Comparison of ENCODE assay signal across 15 cellular contexts in the genomic region with DNA sequence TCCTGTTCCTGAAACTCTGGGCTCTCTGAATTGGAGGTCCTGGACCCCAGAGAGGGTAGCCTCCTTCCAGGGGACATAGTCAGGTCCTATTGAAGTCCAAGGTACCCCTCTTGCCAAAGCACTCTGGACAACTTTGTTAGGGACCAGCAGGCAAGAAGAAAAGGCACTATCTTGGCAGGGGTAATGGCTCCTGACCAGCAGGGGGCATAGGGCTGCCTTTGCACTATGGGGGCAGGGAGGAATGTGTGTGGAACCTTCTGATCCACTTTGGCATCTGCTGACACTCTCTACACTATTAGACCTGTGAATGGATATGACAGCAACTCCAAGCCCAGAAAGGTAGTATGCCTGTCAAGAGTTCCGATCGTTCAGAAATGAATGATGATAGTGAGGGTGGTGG.
DNase-seq lines count a peak whose midpoint lies in the region; ATAC-seq, FAIRE-seq and TF ChIP-seq lines count a peak whose summit lies in the region.
"Had no signal": no experiment of that assay in that cellular context is flagged by ENCODE, and none has a peak within 500 bp of the region (broad histone marks: within the 10 kb centered on the region; RNA-seq: fewer than 3 reads in every experiment).

No MANE protein-coding gene starts in this region.

- H3K9me3 ChIP-seq in HCT116 (ENCODE audit: control insufficient read depth in 1 of 2, insufficient read depth in 1 of 2, low read depth in 1 of 2, low read length in 2 of 2) (no peaks in the 10 kb centered on the region), osteoblast (ENCODE audit: low read depth, low read length) (no peaks in the 10 kb centered on the region), psoas muscle (no peaks in the 10 kb centered on the region)
- H3K9me3 ChIP-seq: body of pancreas, Caco-2, left lung had no signal

- H4K20me1 ChIP-seq in HCT116 (ENCODE audit: insufficient read depth) (no peaks in the 10 kb centered on the region), osteoblast (ENCODE audit: insufficient read depth, low read length) (no peaks in the 10 kb centered on the region)

- H3K9me2 ChIP-seq in HCT116 (ENCODE audit: insufficient read depth) = no peaks in the 10 kb centered on the region

- WGBS in psoas muscle, 3 donors = 93 to 100% (median 95%) methylated on average over 2 of the region's 2 CpGs

- H3K36me3 ChIP-seq in HCT116 (ENCODE audit: control insufficient read depth in 1 of 2, insufficient read depth in 2 of 2, low read length in 2 of 2) (no peaks in the 10 kb centered on the region), bronchial epithelial cell (ENCODE audit: control insufficient read depth, insufficient read depth, low read length) (no peaks in the 10 kb centered on the region), osteoblast (ENCODE audit: insufficient read depth, low read length) (no peaks in the 10 kb centered on the region), psoas muscle (ENCODE audit: insufficient read depth in 1 of 2, low read depth in 1 of 2) (no peaks in the 10 kb centered on the region)
- H3K36me3 ChIP-seq: left lung had no signal

- H3K4me2 ChIP-seq in HCT116 (ENCODE audit: low read length) = no peak overlapping the region
- H3K4me2 ChIP-seq in osteoblast (ENCODE audit: insufficient read depth, low read length) = no peak overlapping the region

- H3K4me1 ChIP-seq in HCT116 (ENCODE audit: control insufficient read depth in 1 of 2, insufficient read depth in 2 of 2, low read length in 2 of 2) = no peaks in the 10 kb centered on the region
- H3K4me1 ChIP-seq in osteoblast (ENCODE audit: insufficient read depth, low read length) = no peaks in the 10 kb centered on the region
- no peaks in the 10 kb centered on the region for H3K4me1 ChIP-seq in psoas muscle
- H3K4me1 ChIP-seq: body of pancreas, Caco-2, left lung had no signal

- H3K27me3 Mint-ChIP-seq in activated CD4-positive, alpha-beta memory T cell treated with anti-CD3 and anti-CD28 coated beads for 36 hours = peaks cover 1% of the 10 kb centered on the region
- peaks cover 8% of the 10 kb centered on the region for H3K27me3 Mint-ChIP-seq in activated CD4-positive, alpha-beta memory T cell treated with anti-CD3 and anti-CD28 coated beads, Interleukin-2, amount 10 ng/mL, durations not matched to agents 7 days and 5 days

- POLR2A ChIA-PET in activated CD4-positive, alpha-beta memory T cell treated with anti-CD3 and anti-CD28 coated beads for 36 hours (lab: Charles Lee) = no interaction called here
- POLR2A ChIA-PET in activated CD4-positive, alpha-beta memory T cell treated with anti-CD3 and anti-CD28 coated beads, Interleukin-2, amount 10 ng/mL, durations not matched to agents 7 days and 5 days (lab: Charles Lee) = no interaction called here
- POLR2A ChIA-PET in HCT116 (lab: Charles Lee) = no interaction called here

- DNase-seq in activated CD4-positive, alpha-beta memory T cell treated with anti-CD3 and anti-CD28 coated beads for 36 hours = peak; percentile 12
- DNase-seq in activated CD4-positive, alpha-beta memory T cell treated with anti-CD3 and anti-CD28 coated beads, Interleukin-2, amount 10 ng/mL, durations not matched to agents 7 days and 5 days = no peak
- no peak for DNase-seq in HCT116 (ENCODE audit: low read depth, low spot score)
- DNase-seq in bronchial epithelial cell (ENCODE audit: low read depth) = no peak
- DNase-seq in osteoblast (ENCODE audit: insufficient read length, low spot score, missing footprints) = no peak
- no peak for DNase-seq in NCI-H446 (lab: John Stamatoyannopoulos, UW)
- DNase-seq in Right ventricle myocardium inferior (ENCODE audit: missing footprints) = no peak
- no peak for DNase-seq in psoas muscle
- DNase-seq: body of pancreas; left lung; NCI-H2029; stimulated activated naive CD4-positive, alpha-beta T cell; SW 1271 had no signal

- H3K9ac ChIP-seq in HCT116 (ENCODE audit: low read length) = no peak overlapping the region

- RAD21 ChIA-PET in HCT116 (lab: Charles Lee; ENCODE audit: low non-redundant PET in 1 of 2, low total read pairs in 2 of 2, uncharacterized antibody in 2 of 2, unreplicated experiment in 2 of 2) = no interaction called here

- H3K36me3 Mint-ChIP-seq in activated CD4-positive, alpha-beta memory T cell treated with anti-CD3 and anti-CD28 coated beads for 36 hours = no peaks in the 10 kb centered on the region
- H3K36me3 Mint-ChIP-seq in activated CD4-positive, alpha-beta memory T cell treated with anti-CD3 and anti-CD28 coated beads, Interleukin-2, amount 10 ng/mL, durations not matched to agents 7 days and 5 days (ENCODE audit: low read depth) = no peaks in the 10 kb centered on the region
- H3K36me3 Mint-ChIP-seq: activated naive CD4-positive, alpha-beta T cell treated with anti-CD3 and anti-CD28 coated beads, Interleukin-2, amount 50 U/mL, for 24 hours had no signal

- H3K27ac ChIP-seq in HCT116 (ENCODE audit: low read depth, low read length) (no peak overlapping the region), osteoblast (ENCODE audit: low read depth, low read length) (no peak overlapping the region), psoas muscle (no peak overlapping the region)
- H3K27ac ChIP-seq: body of pancreas, left lung had no signal

- no TSS peak for BruUV-seq in HCT116 (replicated peaks; lab: Mats Ljungman, UMichigan)

- no peak for TF ChIP-seq POLR2A in HCT116 (IDR thresholded peaks at IDR 0.05; ENCODE audit: borderline replicate concordance, extremely low read depth, insufficient read depth, insufficient read length)

- H3K27ac Mint-ChIP-seq in activated CD4-positive, alpha-beta memory T cell treated with anti-CD3 and anti-CD28 coated beads for 36 hours = no peak overlapping the region
- H3K27ac Mint-ChIP-seq in activated CD4-positive, alpha-beta memory T cell treated with anti-CD3 and anti-CD28 coated beads, Interleukin-2, amount 10 ng/mL, durations not matched to agents 7 days and 5 days = no peak overlapping the region
- H3K27ac Mint-ChIP-seq: activated naive CD4-positive, alpha-beta T cell treated with anti-CD3 and anti-CD28 coated beads, Interleukin-2, amount 50 U/mL, for 24 hours had no signal

- H3K27me3 ChIP-seq in HCT116 (ENCODE audit: insufficient read depth, low read length) (no peaks in the 10 kb centered on the region), bronchial epithelial cell (ENCODE audit: control insufficient read depth, insufficient read depth, low read length) (no peaks in the 10 kb centered on the region), osteoblast (ENCODE audit: insufficient read depth, low read length) (no peaks in the 10 kb centered on the region), psoas muscle (ENCODE audit: insufficient read depth in 3 of 3, low read length in 2 of 3) (no peaks in the 10 kb centered on the region)
- H3K27me3 ChIP-seq: body of pancreas, left lung had no signal

- CTCF ChIA-PET in activated CD4-positive, alpha-beta memory T cell treated with anti-CD3 and anti-CD28 coated beads for 36 hours (lab: Charles Lee) = no interaction called here
- CTCF ChIA-PET in activated CD4-positive, alpha-beta memory T cell treated with anti-CD3 and anti-CD28 coated beads, Interleukin-2, amount 10 ng/mL, durations not matched to agents 7 days and 5 days (lab: Charles Lee) = no interaction called here
- CTCF ChIA-PET in HCT116 (lab: Charles Lee) = no interaction called here

- ATAC-seq in HCT116 (no peak), Right ventricle myocardium inferior (no peak), psoas muscle (no peak)
- ATAC-seq: body of pancreas, left lung had no signal

- intact Hi-C loops in activated CD4-positive, alpha-beta memory T cell treated with anti-CD3 and anti-CD28 coated beads for 36 hours (cut with micrococcal nuclease) = no loop called here
- intact Hi-C loops in HCT116 (cut with micrococcal nuclease) (no loop called here), Right ventricle myocardium inferior (cut with DNase I) (no loop called here), psoas muscle (cut with DNase I) (no loop called here)

- FAIRE-seq in bronchial epithelial cell (lab: Jason Lieb, UNC) = no peak

- H3K4me3 ChIP-seq in HCT116 (replicated peaks in 1 of 2; ENCODE audit: low read depth in 1 of 2, low read length in 2 of 2) = no peak overlapping the region
- no peak overlapping the region for H3K4me3 ChIP-seq in bronchial epithelial cell (ENCODE audit: low read depth, low read length)
- no peak overlapping the region for H3K4me3 ChIP-seq in osteoblast (ENCODE audit: insufficient read depth, low read length)
- H3K4me3 ChIP-seq in psoas muscle = no peak overlapping the region
- H3K4me3 ChIP-seq: body of pancreas, left lung had no signal

- H3K79me2 ChIP-seq in HCT116 (ENCODE audit: insufficient read depth, low read length) (no peaks in the 10 kb centered on the region), osteoblast (ENCODE audit: insufficient read depth, low read length) (no peaks in the 10 kb centered on the region)

- TF ChIP-seq CTCF in HCT116 (IDR thresholded peaks at IDR 0.05 in 2 of 3, conservative IDR thresholded peaks at IDR 0.05 in 1 of 3; ENCODE audit: borderline replicate concordance in 1 of 3, insufficient read depth in 1 of 3, low read depth in 2 of 3, low read length in 2 of 3) = peak in 2 of 3 experiments; percentile 14 to 20; a peak in 1 of 6 replicates
- peak; percentile 32 for TF ChIP-seq CTCF in bronchial epithelial cell (IDR thresholded peaks at IDR 0.05; ENCODE audit: insufficient read depth, low read length, severe bottlenecking)
- TF ChIP-seq CTCF in osteoblast (IDR thresholded peaks at IDR 0.05; ENCODE audit: extremely low read depth, low read depth, low read length) = peak; percentile 21
- TF ChIP-seq CTCF in psoas muscle (IDR thresholded peaks at IDR 0.05) = no peak

- H3K4me1 Mint-ChIP-seq in activated CD4-positive, alpha-beta memory T cell treated with anti-CD3 and anti-CD28 coated beads for 36 hours (ENCODE audit: low read depth) = peaks cover 4% of the 10 kb centered on the region
- no peaks in the 10 kb centered on the region for H3K4me1 Mint-ChIP-seq in activated CD4-positive, alpha-beta memory T cell treated with anti-CD3 and anti-CD28 coated beads, Interleukin-2, amount 10 ng/mL, durations not matched to agents 7 days and 5 days
- H3K4me1 Mint-ChIP-seq: activated naive CD4-positive, alpha-beta T cell treated with anti-CD3 and anti-CD28 coated beads, Interleukin-2, amount 50 U/mL, for 24 hours had no signal

- no peaks in the 10 kb centered on the region for H3K9me3 Mint-ChIP-seq in activated CD4-positive, alpha-beta memory T cell treated with anti-CD3 and anti-CD28 coated beads for 36 hours
- H3K9me3 Mint-ChIP-seq in activated CD4-positive, alpha-beta memory T cell treated with anti-CD3 and anti-CD28 coated beads, Interleukin-2, amount 10 ng/mL, durations not matched to agents 7 days and 5 days = no peaks in the 10 kb centered on the region
- H3K9me3 Mint-ChIP-seq: activated naive CD4-positive, alpha-beta T cell treated with anti-CD3 and anti-CD28 coated beads, Interleukin-2, amount 50 U/mL, for 24 hours had no signal

- no peak for TF ChIP-seq RAD21 in HCT116 (IDR thresholded peaks at IDR 0.05; ENCODE audit: low read depth)

- no peak overlapping the region for H3K4me3 Mint-ChIP-seq in activated CD4-positive, alpha-beta memory T cell treated with anti-CD3 and anti-CD28 coated beads for 36 hours
- H3K4me3 Mint-ChIP-seq in activated CD4-positive, alpha-beta memory T cell treated with anti-CD3 and anti-CD28 coated beads, Interleukin-2, amount 10 ng/mL, durations not matched to agents 7 days and 5 days = no peak overlapping the region
- H3K4me3 Mint-ChIP-seq: activated naive CD4-positive, alpha-beta T cell treated with anti-CD3 and anti-CD28 coated beads, Interleukin-2, amount 50 U/mL, for 24 hours had no signal

- no peak overlapping the region for H2AFZ ChIP-seq in HCT116 (ENCODE audit: low read depth, low read length, poor library complexity, severe bottlenecking)
- no peak overlapping the region for H2AFZ ChIP-seq in osteoblast (ENCODE audit: low read length)
